In the genomic region with DNA sequence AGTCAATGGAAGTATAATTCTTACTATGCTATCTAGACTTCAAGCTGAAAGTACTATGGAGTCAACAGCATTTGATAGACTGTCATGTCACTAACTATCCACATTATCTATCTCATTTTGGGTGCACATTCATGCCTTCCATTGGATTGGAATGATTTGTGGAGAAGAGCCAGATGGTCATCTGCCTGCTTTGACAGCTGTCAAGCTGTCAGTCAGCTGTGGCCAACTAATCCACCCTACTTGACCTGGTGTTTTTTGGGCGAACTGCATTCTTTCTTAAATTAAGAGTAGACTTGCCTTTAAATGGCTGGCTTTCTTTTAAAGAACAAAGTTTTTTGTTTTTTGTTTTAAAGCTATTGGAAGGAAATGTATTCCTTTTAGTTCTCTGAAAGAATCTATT, we compare ENCODE assay signal across 10 cellular contexts.
A peak's percentile ranks its signal among the peaks of the same experiment; 100 is the strongest.
DNase-seq lines count a peak whose midpoint lies in the region; ATAC-seq lines count a peak whose summit lies in the region.
"Had no signal": no experiment of that assay in that cellular context is flagged by ENCODE, and none has a peak within 500 bp of the region (broad histone marks: within the 10 kb centered on the region; RNA-seq: fewer than 3 reads in every experiment).

No MANE protein-coding gene starts in this region.

- DNase-seq in NCI-H82 (lab: John Stamatoyannopoulos, UW) = peak; percentile 67
- DNase-seq in NCI-H82 treated with DMSO at 0.1 percent for 48 hours (lab: John Stamatoyannopoulos, UW; ENCODE audit: unreplicated experiment) = no peak
- peak; percentile 19 for DNase-seq in NCI-H446 treated with DMSO at 0.1 percent for 48 hours (lab: John Stamatoyannopoulos, UW)
- peak; percentile 60 for DNase-seq in myocyte (ENCODE audit: low read depth)
- DNase-seq in NCI-H2227 treated with DMSO at 0.1 percent for 48 hours (lab: John Stamatoyannopoulos, UW) = no peak
- DNase-seq: Calu3; CD8-positive, alpha-beta T cell; GOT3 had no signal

- ATAC-seq in GM21526 (IDR thresholded peaks at IDR 0.05; ENCODE audit: low FRiP score, unreplicated experiment) (no peak), HG03139 (IDR thresholded peaks at IDR 0.05; ENCODE audit: unreplicated experiment) (no peak)
- ATAC-seq: CD8-positive, alpha-beta T cell had no signal

Comparison
In these comparisons a context has a peak if more than half of its experiments do, and no peak if none do; other contexts are left out.
1. DNase-seq: peak in NCI-H82 (single experiment), NCI-H446 treated with DMSO at 0.1 percent for 48 hours (single experiment) and myocyte (single experiment); none in NCI-H82 treated with DMSO at 0.1 percent for 48 hours (single experiment) and NCI-H2227 treated with DMSO at 0.1 percent for 48 hours (single experiment).